28 cellular contexts compared by ENCODE assay signal in genomic region chr17:8791248-8791909, GRCh38. TPM values are rescaled to one million over a fixed set of nuclear protein-coding genes. Genes with fewer than 3 reads are reported as not detected.
DNase-seq lines count a peak whose midpoint lies in the region; ATAC-seq and TF ChIP-seq lines count a peak whose summit lies in the region.
"Had no signal": no experiment of that assay in that cellular context is flagged by ENCODE, and none has a peak within 500 bp of the region (broad histone marks: within the 10 kb centered on the region; RNA-seq: fewer than 3 reads in every experiment).

No MANE protein-coding gene starts in this region.

- no peak overlapping the region for H4K8ac ChIP-seq in mesendoderm (ENCODE audit: low read depth, low read length)

- H3K9ac ChIP-seq in HCT116 (ENCODE audit: low read length) (no peak overlapping the region), mesendoderm (ENCODE audit: low read length) (no peak overlapping the region)
- H3K9ac ChIP-seq: BLaER1 treated with 17β-estradiol and CSF1 and Interleukin-3, amounts not matched to agents 10 nM and 100 nM had no signal

- no peak for DNase-seq in A673 (ENCODE audit: low spot score)
- no peak for DNase-seq in HCT116 (ENCODE audit: low read depth, low spot score)
- DNase-seq in brain microvascular endothelial cell: no peak
- peak; percentile 17 for DNase-seq in mesendoderm
- DNase-seq in HK-2 (ENCODE audit: unreplicated experiment): no peak
- DNase-seq in natural killer cell: no peak
- DNase-seq in NCI-H69 (lab: John Stamatoyannopoulos, UW): no peak
- DNase-seq: activated B cell treated with CpG ODN at 0.5 μM for 24 hours; activated gamma-delta T cell; activated T-cell treated with anti-CD3 and anti-CD28 coated beads for 4 hours; Calu3; H7; hypothalamus; left ventricle myocardium superior; NCI-H1694 treated with DMSO at 0.1 percent for 48 hours; NCI-H526 treated with DMSO at 0.1 percent for 48 hours; nucleus accumbens; stimulated activated CD4-positive, alpha-beta T cell treated with anti-CD3 and anti-CD28 coated beads, Interleukin-12 subunit alpha, Interleukin-12 subunit beta, amount 100 ng/mL, for 4 hours; T-helper 9 cell had no signal

- H3K27me3 ChIP-seq in A673 (replicated peaks; ENCODE audit: insufficient read depth, low read depth, low read length, poor library complexity): no peaks in the 10 kb centered on the region
- H3K27me3 ChIP-seq in HCT116 (ENCODE audit: insufficient read depth, low read length): no peaks in the 10 kb centered on the region
- H3K27me3 ChIP-seq in brain microvascular endothelial cell (replicated peaks): no peaks in the 10 kb centered on the region
- H3K27me3 ChIP-seq in mesendoderm (ENCODE audit: insufficient read depth, low read length, poor library complexity): no peaks in the 10 kb centered on the region
- H3K27me3 ChIP-seq: BLaER1 treated with 17β-estradiol and CSF1 and Interleukin-3, amounts not matched to agents 10 nM and 100 nM; right atrium auricular region; tibial nerve had no signal

- TF ChIP-seq CTCF in A673 (conservative IDR thresholded peaks at IDR 0.05; ENCODE audit: low read depth, low read length) (peak; percentile 20; the same call in 1 of the 2 replicates), HCT116 (IDR thresholded peaks at IDR 0.05 in 2 of 3, conservative IDR thresholded peaks at IDR 0.05 in 1 of 3; ENCODE audit: borderline replicate concordance in 1 of 3, insufficient read depth in 1 of 3, low read depth in 2 of 3, low read length in 2 of 3) (peak in 2 of 3 experiments; percentile 34 to 41; a peak in 3 of 6 replicates), brain microvascular endothelial cell (IDR thresholded peaks at IDR 0.05; ENCODE audit: low read depth, low read length, missing control alignments) (peak; percentile 26), natural killer cell (IDR thresholded peaks at IDR 0.05) (no peak)

- H2BK5ac ChIP-seq in mesendoderm (ENCODE audit: low read length): no peak overlapping the region

- RAD21 ChIA-PET in HCT116 (lab: Charles Lee; ENCODE audit: low non-redundant PET in 1 of 2, low total read pairs in 2 of 2, uncharacterized antibody in 2 of 2, unreplicated experiment in 2 of 2): no interaction called here

- no peaks in the 10 kb centered on the region for H3K4me1 Mint-ChIP-seq in natural killer cell

- H3K9me3 Mint-ChIP-seq in natural killer cell: peaks cover 0 to 6% of the 10 kb centered on the region in 2 donors
- H3K9me3 Mint-ChIP-seq: activated B cell treated with CpG ODN at 0.5 μM for 24 hours had no signal

- no peak overlapping the region for H2BK15ac ChIP-seq in mesendoderm (replicated peaks; ENCODE audit: low read depth)

- H3K9me3 ChIP-seq in A673 (ENCODE audit: low read depth, low read length, poor library complexity, severe bottlenecking): peaks cover 6% of the 10 kb centered on the region
- peaks cover 6 to 9% of the 10 kb centered on the region in 2 experiments; a peak in 3 of 4 replicates for H3K9me3 ChIP-seq in HCT116 (ENCODE audit: control insufficient read depth in 1 of 2, insufficient read depth in 1 of 2, low read depth in 1 of 2, low read length in 2 of 2)

- H3K79me2 ChIP-seq in HCT116 (ENCODE audit: insufficient read depth, low read length) (no peaks in the 10 kb centered on the region), mesendoderm (ENCODE audit: control insufficient read depth, insufficient read depth, low read length) (no peaks in the 10 kb centered on the region)

- H2AFZ ChIP-seq in HCT116 (ENCODE audit: low read depth, low read length, poor library complexity, severe bottlenecking): no peak overlapping the region

- H3K4me2 ChIP-seq in HCT116 (ENCODE audit: low read length) (no peak overlapping the region), mesendoderm (ENCODE audit: low read length) (no peak overlapping the region)

- CTCF ChIA-PET in A673 (lab: Charles Lee): interaction anchor here (0.6 kb wide), 1 partner anchor 74 kb away, joined by 4 read pairs; no protein-coding TSS in a partner anchor
- CTCF ChIA-PET in HCT116 (lab: Charles Lee): no interaction called here

- no peak overlapping the region for H3K18ac ChIP-seq in mesendoderm (ENCODE audit: low read length)

- H3K4ac ChIP-seq in mesendoderm (ENCODE audit: low read depth, low read length): no peak overlapping the region

- no peaks in the 10 kb centered on the region for H3K79me1 ChIP-seq in mesendoderm (ENCODE audit: low read length)

- H4K5ac ChIP-seq in mesendoderm (ENCODE audit: low read length): no peak overlapping the region

- H4K20me1 ChIP-seq in HCT116 (ENCODE audit: insufficient read depth): no peaks in the 10 kb centered on the region
- H4K20me1 ChIP-seq: BLaER1 treated with 17β-estradiol and CSF1 and Interleukin-3, amounts not matched to agents 10 nM and 100 nM had no signal

- H2BK120ac ChIP-seq in mesendoderm (ENCODE audit: low read depth, low read length): no peak overlapping the region

- H3K27me3 Mint-ChIP-seq in natural killer cell (ENCODE audit: low read depth in 2 of 2): peaks cover 10 to 15% of the 10 kb centered on the region in 2 donors
- H3K27me3 Mint-ChIP-seq: activated CD8-positive, alpha-beta T cell treated with anti-CD3 and anti-CD28 coated beads for 36 hours; dendritic cell treated with granulocyte-macrophage colony-stimulating factor and Interleukin-4, amounts not matched to agents 40 ng/mL and 50 ng/mL, for 4 days; stimulated activated naive CD8-positive, alpha-beta T cell treated with anti-CD3 and anti-CD28 coated beads, Interleukin-15, Interleukin-2, amounts not matched to agents 100 ng/mL and 50 ng/mL, for 24 hours had no signal

- no peak overlapping the region for H3K4me3 Mint-ChIP-seq in natural killer cell
- H3K4me3 Mint-ChIP-seq: activated B cell treated with CpG ODN at 0.5 μM for 24 hours; activated CD8-positive, alpha-beta T cell treated with anti-CD3 and anti-CD28 coated beads for 36 hours; dendritic cell treated with granulocyte-macrophage colony-stimulating factor and Interleukin-4, amounts not matched to agents 40 ng/mL and 50 ng/mL, for 4 days; stimulated activated naive CD8-positive, alpha-beta T cell treated with anti-CD3 and anti-CD28 coated beads, Interleukin-15, Interleukin-2, amounts not matched to agents 100 ng/mL and 50 ng/mL, for 24 hours had no signal

- BruUV-seq in A673 (replicated peaks; lab: Mats Ljungman, UMichigan) (no TSS peak), HCT116 (replicated peaks; lab: Mats Ljungman, UMichigan) (no TSS peak)

- H3K23ac ChIP-seq in mesendoderm (ENCODE audit: low read length): no peak overlapping the region

- no peaks in the 10 kb centered on the region for H3K36me3 Mint-ChIP-seq in natural killer cell

- intact Hi-C loops in A673 (cut with micrococcal nuclease; ENCODE audit: unreplicated experiment): no loop called here
- intact Hi-C loops in HCT116 (cut with micrococcal nuclease): no loop called here
- intact Hi-C loops in natural killer cell (cut with micrococcal nuclease): no loop called here

- H2AK5ac ChIP-seq in mesendoderm (ENCODE audit: low read length): no peak overlapping the region

- WGBS in mesendoderm (ENCODE audit: extremely low coverage, insufficient coverage, low lambda C conversion rate): no CpG with 5 or more reads among the region's 4 CpGs

- ATAC-seq in HCT116 (no peak), natural killer cell (no peak), HG02973 (IDR thresholded peaks at IDR 0.05; ENCODE audit: unreplicated experiment) (no peak)
- ATAC-seq: left ventricle myocardium superior had no signal

- in situ Hi-C loops in brain microvascular endothelial cell (cut with HindIII; ENCODE audit: low pct_ligation_motif_present, low sequenced_read_pairs): no loop called here

- H3K56ac ChIP-seq in mesendoderm (ENCODE audit: low read length): no peak overlapping the region

- H3K36me3 ChIP-seq in A673 (ENCODE audit: insufficient read depth, low read length, poor library complexity, severe bottlenecking): no peaks in the 10 kb centered on the region
- no peaks in the 10 kb centered on the region for H3K36me3 ChIP-seq in HCT116 (ENCODE audit: control insufficient read depth in 1 of 2, insufficient read depth in 2 of 2, low read length in 2 of 2)
- no peaks in the 10 kb centered on the region for H3K36me3 ChIP-seq in brain microvascular endothelial cell (replicated peaks)
- no peaks in the 10 kb centered on the region for H3K36me3 ChIP-seq in mesendoderm (ENCODE audit: control insufficient read depth, insufficient read depth, low read length)
- H3K36me3 ChIP-seq: right atrium auricular region, tibial nerve had no signal

- no peaks in the 10 kb centered on the region for H3K4me1 ChIP-seq in A673 (ENCODE audit: insufficient read depth, low read length, poor library complexity, severe bottlenecking)
- H3K4me1 ChIP-seq in HCT116 (ENCODE audit: control insufficient read depth in 1 of 2, insufficient read depth in 2 of 2, low read length in 2 of 2): no peaks in the 10 kb centered on the region
- no peaks in the 10 kb centered on the region for H3K4me1 ChIP-seq in mesendoderm (ENCODE audit: control insufficient read depth, low read depth, low read length)
- H3K4me1 ChIP-seq: right atrium auricular region, tibial nerve had no signal

- TF ChIP-seq RAD21 in HCT116 (IDR thresholded peaks at IDR 0.05; ENCODE audit: low read depth): no peak

- H3K27ac ChIP-seq in A673 (ENCODE audit: low read depth, low read length, poor library complexity, severe bottlenecking) (no peak overlapping the region), HCT116 (ENCODE audit: low read depth, low read length) (no peak overlapping the region), brain microvascular endothelial cell (no peak overlapping the region), mesendoderm (ENCODE audit: low read depth, low read length) (no peak overlapping the region)
- H3K27ac ChIP-seq: BLaER1 treated with 17β-estradiol and CSF1 and Interleukin-3, amounts not matched to agents 10 nM and 100 nM; right atrium auricular region; tibial nerve had no signal

- H3K9me2 ChIP-seq in HCT116 (ENCODE audit: insufficient read depth): no peaks in the 10 kb centered on the region

- TF ChIP-seq POLR2A in HCT116 (IDR thresholded peaks at IDR 0.05; ENCODE audit: borderline replicate concordance, extremely low read depth, insufficient read depth, insufficient read length): no peak

- POLR2A ChIA-PET in A673 (lab: Charles Lee; ENCODE audit: low non-redundant PET) (no interaction called here), HCT116 (lab: Charles Lee) (no interaction called here)

- no peak overlapping the region for H3K27ac Mint-ChIP-seq in natural killer cell
- H3K27ac Mint-ChIP-seq: activated B cell treated with CpG ODN at 0.5 μM for 24 hours; activated CD8-positive, alpha-beta T cell treated with anti-CD3 and anti-CD28 coated beads for 36 hours; stimulated activated naive CD8-positive, alpha-beta T cell treated with anti-CD3 and anti-CD28 coated beads, Interleukin-15, Interleukin-2, amounts not matched to agents 100 ng/mL and 50 ng/mL, for 24 hours had no signal

- H3K4me3 ChIP-seq in A673 (ENCODE audit: low read depth, low read length, poor library complexity, severe bottlenecking): no peak overlapping the region
- no peak overlapping the region for H3K4me3 ChIP-seq in HCT116 (replicated peaks in 1 of 2; ENCODE audit: low read depth in 1 of 2, low read length in 2 of 2)
- H3K4me3 ChIP-seq in brain microvascular endothelial cell (ENCODE audit: low read depth, low read length): no peak overlapping the region
- no peak overlapping the region for H3K4me3 ChIP-seq in mesendoderm (ENCODE audit: low read length)
- H3K4me3 ChIP-seq: BLaER1 treated with 17β-estradiol and CSF1 and Interleukin-3, amounts not matched to agents 10 nM and 100 nM; right atrium auricular region; tibial nerve had no signal

RNA-seq across cellular contexts. Expression of gene MFSD6L, which starts 7.8 kb away (rescaled TPM):
- total RNA-seq in A673 (2021) (not detected in 2 replicates), HCT116 (2021; ENCODE audit: unreplicated experiment) (not detected), natural killer cell (under 1 TPM in 2 of 3 donors, not detected in 1; 0.12 to 0.90 TPM)
- polyA plus RNA-seq in HCT116 (2012): not detected in 2 replicates
- polyA plus RNA-seq in mesendoderm (2013, experiment 1 of 2): 0.39 TPM
- 0.34 TPM for polyA plus RNA-seq in mesendoderm (2013, experiment 2 of 2)
- total RNA-seq: endothelial cell of umbilical vein, H7, left ventricle myocardium superior, tibial nerve had no signal
- polyA plus RNA-seq: endothelial cell of umbilical vein had no signal

RNA-seq across cellular contexts. Expression of gene SPDYE4, which starts 33.0 kb away (rescaled TPM):
- not detected in 2 replicates for total RNA-seq in A673 (2021)
- total RNA-seq in HCT116 (2021; ENCODE audit: unreplicated experiment): not detected
- polyA plus RNA-seq in HCT116 (2012): not detected in 2 replicates
- polyA plus RNA-seq in mesendoderm (2013, experiment 1 of 2): not detected
- not detected for polyA plus RNA-seq in mesendoderm (2013, experiment 2 of 2)
- not detected for total RNA-seq in natural killer cell
- total RNA-seq: activated B cell treated with CpG ODN at 0.5 μM for 24 hours; activated CD8-positive, alpha-beta T cell treated with anti-CD3 and anti-CD28 coated beads for 36 hours; Calu3; endothelial cell of umbilical vein; H7; left ventricle myocardium superior; mucosa of gallbladder; right atrium auricular region; tibial nerve had no signal
- polyA plus RNA-seq: endothelial cell of umbilical vein had no signal

RNA-seq across cellular contexts. Expression of gene CCDC42, which starts 46.7 kb away (rescaled TPM):
- total RNA-seq in A673 (2021): 0.28 TPM in 1 of 2 replicates, not detected in the other
- total RNA-seq in HCT116 (2021; ENCODE audit: unreplicated experiment): 0.76 TPM
- not detected in 2 replicates for polyA plus RNA-seq in HCT116 (2012)
- not detected for polyA plus RNA-seq in mesendoderm (2013, experiment 1 of 2)
- 0.04 TPM for polyA plus RNA-seq in mesendoderm (2013, experiment 2 of 2)
- total RNA-seq in natural killer cell: under 1 TPM in 2 of 3 donors, not detected in 1; 0.27 to 0.75 TPM
- total RNA-seq: activated B cell treated with CpG ODN at 0.5 μM for 24 hours, Calu3, endothelial cell of umbilical vein, H7, left ventricle myocardium superior, mucosa of gallbladder, right atrium auricular region, tibial nerve had no signal
- polyA plus RNA-seq: endothelial cell of umbilical vein had no signal
